1 cellular context compared by ENCODE assay signal in genomic region chr10:33286186-33286934, GRCh38.
TF ChIP-seq lines count a peak whose summit lies in the region.

No MANE protein-coding gene starts in this region.

TF ChIP-seq in A549, 52 proteins besides CTCF, POLR2A, EP300 and RAD21 (continued from another document):
- TF ChIP-seq EHF (CRISPR knock-in tag; IDR thresholded peaks at IDR 0.05) = no peak
- no peak for TF ChIP-seq MAX (IDR thresholded peaks at IDR 0.05)
TF ChIP-seq in A549: peak in this region for 0.
